ENCODE assay signal across 8 cellular contexts in the genomic region with DNA sequence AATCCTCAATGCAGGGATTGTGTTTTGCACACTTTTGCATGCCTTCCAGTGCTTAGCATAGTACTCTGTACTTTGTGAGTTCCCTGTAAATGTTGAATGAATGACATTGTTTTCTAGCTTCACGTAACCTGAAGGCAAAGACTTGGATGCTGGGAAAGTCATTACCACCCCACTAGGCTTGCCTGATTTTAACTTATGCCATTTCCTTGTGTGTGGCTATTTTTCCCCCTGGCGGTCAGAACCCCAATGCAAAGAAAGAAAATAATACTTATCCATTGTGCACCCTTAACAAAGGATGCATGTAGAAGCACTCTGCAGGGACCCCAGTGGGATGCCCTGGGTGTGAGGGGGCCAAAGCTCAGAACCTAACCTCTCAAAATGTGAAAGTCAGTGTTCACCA.
A peak's percentile ranks its signal among the peaks of the same experiment; 100 is the strongest.
DNase-seq lines count a peak whose midpoint lies in the region; ATAC-seq and TF ChIP-seq lines count a peak whose summit lies in the region.

No MANE protein-coding gene starts in this region.

- DNase-seq in Ammon's horn (ENCODE audit: low spot score) (peak; percentile 55), GM20000 (ENCODE audit: low spot score) (peak; percentile 38), activated gamma-delta T cell (lab: John Stamatoyannopoulos, UW) (no peak), dedifferentiated amniotic fluid mesenchymal stem cell (ENCODE audit: extremely low spot score) (no peak)
- no peak for DNase-seq in NK-92 treated with Interleukin-12 subunit alpha and Interleukin-12 subunit beta, amount 100 ng/mL, for 24 hours (lab: John Stamatoyannopoulos, UW)

- TF ChIP-seq CTCF in GM20000 (IDR thresholded peaks at IDR 0.05; ENCODE audit: extremely low read depth, missing control alignments) = peak; percentile 11
- peak; percentile 16; the same call in 1 of the 2 replicates for TF ChIP-seq CTCF in WI38 (IDR thresholded peaks at IDR 0.05; ENCODE audit: low read depth, low read length)

- H3K9me3 ChIP-seq in iPS-18c (ENCODE audit: control insufficient read depth, insufficient read depth, low read length) = no peaks in the 10 kb centered on the region

- no peak overlapping the region for H3K4me3 ChIP-seq in WI38 (ENCODE audit: low read depth, low read length)
- H3K4me3 ChIP-seq in iPS-18c (ENCODE audit: insufficient read depth, low read depth, low read length) = 0 out of 2 replicates have a peak overlapping the region, but pooled peaks have one; percentile 71

- no peak for ATAC-seq in GM18498 (IDR thresholded peaks at IDR 0.05; ENCODE audit: unreplicated experiment)

Comparison
In these comparisons a context has a peak if more than half of its experiments do, and no peak if none do; other contexts are left out.
1. DNase-seq: peak in Ammon's horn (single experiment) and GM20000 (single experiment); none in activated gamma-delta T cell (single experiment), NK-92 treated with Interleukin-12 subunit alpha and Interleukin-12 subunit beta, amount 100 ng/mL, for 24 hours (single experiment) and dedifferentiated amniotic fluid mesenchymal stem cell (single experiment).